In the genomic region with DNA sequence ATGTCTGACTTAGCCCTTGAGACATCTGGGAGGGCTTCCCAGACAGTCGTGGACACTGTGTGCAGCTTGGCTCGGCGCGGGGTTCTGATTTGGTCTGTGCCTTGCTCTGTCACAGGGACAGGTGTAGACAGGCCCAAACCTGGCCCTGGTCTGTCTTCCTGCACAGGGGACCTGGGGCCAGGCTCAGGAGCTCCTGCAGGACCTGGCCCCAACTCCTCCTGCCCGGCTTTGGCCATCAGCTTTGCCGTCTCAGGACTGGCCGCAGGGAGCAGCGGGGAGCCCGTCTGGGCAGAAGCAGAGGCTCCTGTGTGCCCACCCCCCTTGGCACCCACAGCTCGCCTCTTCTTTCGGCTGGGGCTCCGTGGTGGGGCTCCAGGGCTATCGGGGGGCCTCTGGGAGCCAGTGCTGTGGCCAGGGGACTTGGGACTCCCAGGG, we compare ENCODE assay signal across 17 cellular contexts. TPM values are rescaled to one million over a fixed set of nuclear protein-coding genes. Genes with fewer than 3 reads are reported as not detected.
DNase-seq lines count a peak whose midpoint lies in the region; ATAC-seq, FAIRE-seq and TF ChIP-seq lines count a peak whose summit lies in the region.
"Had no signal": no experiment of that assay in that cellular context is flagged by ENCODE, and none has a peak within 500 bp of the region (broad histone marks: within the 10 kb centered on the region; RNA-seq: fewer than 3 reads in every experiment).

No MANE protein-coding gene starts in this region.

- H3K79me1 ChIP-seq in neuronal stem cell (ENCODE audit: low read depth, low read length) = no peaks in the 10 kb centered on the region

- peak overlapping the region; percentile 67 for H2BK15ac ChIP-seq in neuronal stem cell (ENCODE audit: low read length)

- POLR2A ChIA-PET in HepG2 (lab: Yijun Ruan, JAX) = interaction anchor here (1.9 kb wide), 1 partner anchor 13 kb away, joined by 4 read pairs; the partner anchor contains the start of gene PLEKHN1

- no peaks in the 10 kb centered on the region for H3K79me2 ChIP-seq in HepG2 (ENCODE audit: insufficient read depth, low read length)

- no peak overlapping the region for H2BK120ac ChIP-seq in neuronal stem cell (ENCODE audit: low read depth, low read length)

- no peak overlapping the region for H3K14ac ChIP-seq in neuronal stem cell (ENCODE audit: low read length)

- H3K9me3 ChIP-seq in HepG2 (ENCODE audit: low read length) (no peaks in the 10 kb centered on the region), right lobe of liver (no peaks in the 10 kb centered on the region), neuronal stem cell (replicated peaks in 1 of 2; ENCODE audit: control insufficient read depth in 2 of 2, insufficient read depth in 1 of 2, low read depth in 1 of 2, low read length in 2 of 2) (no peaks in the 10 kb centered on the region)

- H3K27ac ChIP-seq in HepG2 (ENCODE audit: extremely low read length, insufficient read depth, low read length) (no peak overlapping the region), right lobe of liver (no peak overlapping the region), neuronal stem cell (replicated peaks; ENCODE audit: low read length) (no peak overlapping the region)
- H3K27ac ChIP-seq: BLaER1 treated with 17β-estradiol and CSF1 and Interleukin-3, amounts not matched to agents 10 nM and 100 nM had no signal

- H3K23ac ChIP-seq in neuronal stem cell (ENCODE audit: low read depth, low read length, poor library complexity) = peak overlapping the region; percentile 50

- no peak for TF ChIP-seq POLR2A in HepG2 (IDR thresholded peaks at IDR 0.05; ENCODE audit: insufficient read depth in 1 of 2, low read depth in 2 of 2, low read length in 2 of 2)
- no peak for TF ChIP-seq POLR2A in right lobe of liver (IDR thresholded peaks at IDR 0.05)

- no CpG with 5 or more reads among the region's 13 CpGs for WGBS in HepG2 (ENCODE audit: low lambda C conversion rate)
- WGBS in right lobe of liver (ENCODE audit: insufficient coverage, low coverage, low lambda C conversion rate, missing lambda C conversion rate) = 78% methylated on average over 3 of the region's 13 CpGs
- no CpG with 5 or more reads among the region's 13 CpGs for WGBS in neuronal stem cell (ENCODE audit: extremely low coverage in 2 of 2, insufficient read length in 2 of 2, insufficient replicate concordance in 1 of 2), 2 donors

- in situ Hi-C loops in HepG2 (cut with HindIII; ENCODE audit: extremely low pct_ligation_motif_present, low pct_unique_long_range_greater_than_20kb) = no loop called here

- H3K4me1 ChIP-seq in HepG2 (ENCODE audit: insufficient read depth, low read length) (peaks cover 55% of the 10 kb centered on the region), right lobe of liver (peaks cover 0 to 6% (median 0%) of the 10 kb centered on the region in 4 donors), neuronal stem cell (ENCODE audit: control insufficient read depth in 2 of 2, insufficient read depth in 1 of 2, low read depth in 1 of 2, low read length in 2 of 2) (peaks cover 0 to 1% of the 10 kb centered on the region in 2 donors)

- peak overlapping the region; percentile 84 for H2AK5ac ChIP-seq in neuronal stem cell (ENCODE audit: low read depth, low read length)

- H3K36me3 ChIP-seq in HepG2 (replicated peaks in 1 of 2; ENCODE audit: control insufficient read depth in 1 of 2, insufficient read depth in 2 of 2, low read length in 2 of 2) = no peaks in the 10 kb centered on the region
- H3K36me3 ChIP-seq in right lobe of liver = no peaks in the 10 kb centered on the region
- H3K36me3 ChIP-seq in neuronal stem cell (replicated peaks in 1 of 2; ENCODE audit: control insufficient read depth in 2 of 2, insufficient read depth in 2 of 2, low read length in 2 of 2) = no peaks in the 10 kb centered on the region
- H3K36me3 ChIP-seq: BLaER1 treated with 17β-estradiol and CSF1 and Interleukin-3, amounts not matched to agents 10 nM and 100 nM had no signal

- no peak for FAIRE-seq in HepG2 (lab: Jason Lieb, UNC)

- H4K20me1 ChIP-seq in HepG2 (ENCODE audit: insufficient read depth, low read length) = no peaks in the 10 kb centered on the region

- H3K4me2 ChIP-seq in HepG2 (ENCODE audit: low read depth, low read length) = peak overlapping the region; percentile 74
- no peak overlapping the region for H3K4me2 ChIP-seq in neuronal stem cell (ENCODE audit: insufficient read depth, low read length, poor library complexity, severe bottlenecking)
- H3K4me2 ChIP-seq: BLaER1 treated with 17β-estradiol and CSF1 and Interleukin-3, amounts not matched to agents 10 nM and 100 nM had no signal

- H2BK5ac ChIP-seq in neuronal stem cell (ENCODE audit: low read length) = no peak overlapping the region

- intact Hi-C loops in HepG2 (cut with micrococcal nuclease; ENCODE audit: unreplicated experiment) = no loop called here
- intact Hi-C loops in right lobe of liver (cut with DNase I) = loop anchor here in 1 of 2 donors (10.0 kb wide), 1 partner anchor 85 kb away; no protein-coding TSS in a partner anchor

- CTCF ChIA-PET in HepG2 (lab: Yijun Ruan, JAX; ENCODE audit: low intra/inter-chr PET ratio, low total read pairs) = no interaction called here

- H4K91ac ChIP-seq in neuronal stem cell (ENCODE audit: low read depth, low read length, poor library complexity) = no peak overlapping the region

- no peak overlapping the region for H2BK12ac ChIP-seq in neuronal stem cell (ENCODE audit: low read length)

- TF ChIP-seq RAD21 in HepG2 (CRISPR knock-in tag; IDR thresholded peaks at IDR 0.05) = no peak

- ATAC-seq in HepG2 (peak; percentile 40), right lobe of liver (no peak), esophagus mucosa (peak; percentile 28), HG03135 (IDR thresholded peaks at IDR 0.05; ENCODE audit: unreplicated experiment) (no peak), GM21381 (IDR thresholded peaks at IDR 0.05; ENCODE audit: unreplicated experiment) (no peak)
- ATAC-seq: Panc1 had no signal

- H2AFZ ChIP-seq in HepG2 (ENCODE audit: low read length) (no peak overlapping the region), neuronal stem cell (ENCODE audit: low read length) (no peak overlapping the region)

- no TSS peak for BruUV-seq in HepG2 (replicated peaks; lab: Mats Ljungman, UMichigan)

- H4K8ac ChIP-seq in neuronal stem cell (ENCODE audit: low read depth, low read length) = no peak overlapping the region

- peak overlapping the region; percentile 49; the same call in 1 of the 2 replicates for H3K9ac ChIP-seq in HepG2 (ENCODE audit: insufficient read depth, low read depth, low read length)
- H3K9ac ChIP-seq in neuronal stem cell (ENCODE audit: low read depth, low read length, poor library complexity) = no peak overlapping the region
- H3K9ac ChIP-seq: BLaER1 treated with 17β-estradiol and CSF1 and Interleukin-3, amounts not matched to agents 10 nM and 100 nM had no signal

- TF ChIP-seq EP300 in HepG2 (IDR thresholded peaks at IDR 0.05; ENCODE audit: low read depth in 2 of 2, low read length in 2 of 2) = no peak
- TF ChIP-seq EP300 in HepG2 (CRISPR knock-in tag; IDR thresholded peaks at IDR 0.05; ENCODE audit: borderline replicate concordance) = no peak

- peaks cover 22 to 50% of the 10 kb centered on the region in 2 experiments for H3K27me3 ChIP-seq in HepG2 (ENCODE audit: control insufficient read depth in 1 of 2, insufficient read depth in 2 of 2, low read length in 2 of 2)
- no peaks in the 10 kb centered on the region for H3K27me3 ChIP-seq in right lobe of liver
- H3K27me3 ChIP-seq in neuronal stem cell (ENCODE audit: control insufficient read depth in 3 of 3, insufficient read depth in 3 of 3, low read depth in 1 of 3, low read length in 3 of 3) = peaks cover 0 to 60% (median 8%) of the 10 kb centered on the region in 3 experiments

- H3K4ac ChIP-seq in neuronal stem cell (ENCODE audit: low read length) = no peak overlapping the region

- H3K4me3 ChIP-seq in HepG2 (replicated peaks in 1 of 3; ENCODE audit: insufficient read depth in 1 of 3, low read depth in 2 of 3, low read length in 3 of 3) (peak overlapping the region; percentile 2 to 70 (median 48); a peak in 4 of 6 replicates), right lobe of liver (no peak overlapping the region), neuronal stem cell (ENCODE audit: low read length in 2 of 2) (no peak overlapping the region)
- H3K4me3 ChIP-seq: BLaER1 treated with 17β-estradiol and CSF1 and Interleukin-3, amounts not matched to agents 10 nM and 100 nM had no signal

- H3K18ac ChIP-seq in neuronal stem cell (ENCODE audit: low read length) = no peak overlapping the region

- DNase-seq in HepG2 (ENCODE audit: low spot score) (no peak), right lobe of liver (no peak), neuronal stem cell (ENCODE audit: low spot score) (no peak)
- no peak for DNase-seq in stimulated activated naive CD4-positive, alpha-beta T cell treated with Interleukin-2 at 50 U/mL for 16 hours (lab: John Stamatoyannopoulos, UW)
- DNase-seq: DMS79 treated with DMSO at 0.1 percent for 48 hours, H7, NCI-H1105, NCI-H2081, NCI-H446 treated with DMSO at 0.1 percent for 48 hours, NCI-H69 had no signal

- TF ChIP-seq CTCF in HepG2 (CRISPR knock-in tag; IDR thresholded peaks at IDR 0.05) (no peak), right lobe of liver (IDR thresholded peaks at IDR 0.05) (no peak)

RNA-seq across cellular contexts. Expression of gene PERM1, which starts 1.7 kb away (rescaled TPM):
- total RNA-seq in HepG2 (2016; rRNA removed; fragmentation: Illumina TruSeq; extraction: Trizol) (0.04 TPM in 1 of 2 replicates, not detected in the other), right lobe of liver (under 1 TPM in 4 of 6 experiments, not detected in 2; 0.18 to 0.46 (median 0.28) TPM), esophagus mucosa (not detected)
- total RNA-seq in HepG2 (2016; cell fraction: cytosol; rRNA removed; fragmentation: Illumina TruSeq; extraction: Trizol; ENCODE audit: low read depth) = not detected in 2 replicates
- total RNA-seq in HepG2 (2016; cell fraction: insoluble cytoplasmic fraction; rRNA removed; fragmentation: Illumina TruSeq; extraction: Trizol) = not detected in 2 replicates
- total RNA-seq in HepG2 (2016; cell fraction: membrane; rRNA removed; fragmentation: Illumina TruSeq; extraction: Trizol) = not detected in 2 replicates
- total RNA-seq in HepG2 (2016; cell fraction: nucleus; rRNA removed; fragmentation: Illumina TruSeq; extraction: Trizol) = not detected in 2 replicates
- polyA plus RNA-seq in HepG2 (2011; rRNA removed) = 0.29 and 0.38 TPM in 2 replicates
- polyA plus RNA-seq in HepG2 (2011; cell fraction: cytosol; rRNA removed) = 0.17 and 0.32 TPM in 2 replicates
- 2.3 and 2.6 TPM in 2 replicates for polyA plus RNA-seq in HepG2 (2011; cell fraction: nucleus; rRNA removed)
- 0.44 TPM in 2 replicates for polyA plus RNA-seq in HepG2 (2012)
- polyA plus RNA-seq in HepG2 (2016; cell fraction: cytosol; fragmentation: Illumina TruSeq; extraction: Trizol; ENCODE audit: low read depth) = not detected in 2 replicates
- not detected in 2 replicates for polyA plus RNA-seq in HepG2 (2016; cell fraction: insoluble cytoplasmic fraction; fragmentation: Illumina TruSeq; extraction: Trizol; ENCODE audit: low read depth)
- not detected in 2 replicates for polyA plus RNA-seq in HepG2 (2016; cell fraction: membrane; fragmentation: Illumina TruSeq; extraction: Trizol; ENCODE audit: low read depth)
- polyA plus RNA-seq in HepG2 (2016; cell fraction: nucleus; fragmentation: Illumina TruSeq; extraction: Trizol; ENCODE audit: insufficient read depth, low read depth) = not detected in 2 replicates
- 0.09 and 2.7 TPM in 2 replicates for polyA minus RNA-seq in HepG2 (2011; rRNA and poly(A)+ RNA removed; ENCODE audit: low replicate concordance)
- polyA minus RNA-seq in HepG2 (2011; cell fraction: cytosol; rRNA and poly(A)+ RNA removed) = 0.44 and 0.59 TPM in 2 replicates
- 0.99 and 1.2 TPM in 2 replicates for polyA minus RNA-seq in HepG2 (2011; cell fraction: nucleus; rRNA and poly(A)+ RNA removed)
- polyA plus RNA-seq in neuronal stem cell (2013, experiment 1 of 2) = not detected
- 0.01 TPM for polyA plus RNA-seq in neuronal stem cell (2013, experiment 2 of 2)
- total RNA-seq: A673; CD8-positive, alpha-beta memory T cell; H7 had no signal
- polyA plus RNA-seq: CD8-positive, alpha-beta memory T cell had no signal

RNA-seq across cellular contexts. Expression of gene PLEKHN1, which starts 13.9 kb away (rescaled TPM):
- 0.21 and 0.42 TPM in 2 replicates for total RNA-seq in HepG2 (2016; rRNA removed; fragmentation: Illumina TruSeq; extraction: Trizol)
- total RNA-seq in HepG2 (2016; cell fraction: cytosol; rRNA removed; fragmentation: Illumina TruSeq; extraction: Trizol; ENCODE audit: low read depth) = not detected in 2 replicates
- total RNA-seq in HepG2 (2016; cell fraction: insoluble cytoplasmic fraction; rRNA removed; fragmentation: Illumina TruSeq; extraction: Trizol) = 0.31 and 0.48 TPM in 2 replicates
- total RNA-seq in HepG2 (2016; cell fraction: membrane; rRNA removed; fragmentation: Illumina TruSeq; extraction: Trizol) = 0.15 and 0.17 TPM in 2 replicates
- 0.59 and 0.63 TPM in 2 replicates for total RNA-seq in HepG2 (2016; cell fraction: nucleus; rRNA removed; fragmentation: Illumina TruSeq; extraction: Trizol)
- polyA plus RNA-seq in HepG2 (2011; rRNA removed) = 0.58 and 0.59 TPM in 2 replicates
- 0.13 and 0.23 TPM in 2 replicates for polyA plus RNA-seq in HepG2 (2011; cell fraction: cytosol; rRNA removed)
- 13.2 and 15.5 TPM in 2 replicates for polyA plus RNA-seq in HepG2 (2011; cell fraction: nucleus; rRNA removed)
- 0.51 and 0.55 TPM in 2 replicates for polyA plus RNA-seq in HepG2 (2012)
- 0.05 and 0.09 TPM in 2 replicates for polyA plus RNA-seq in HepG2 (2016; cell fraction: cytosol; fragmentation: Illumina TruSeq; extraction: Trizol; ENCODE audit: low read depth)
- polyA plus RNA-seq in HepG2 (2016; cell fraction: insoluble cytoplasmic fraction; fragmentation: Illumina TruSeq; extraction: Trizol; ENCODE audit: low read depth) = 0.29 and 0.48 TPM in 2 replicates
- polyA plus RNA-seq in HepG2 (2016; cell fraction: membrane; fragmentation: Illumina TruSeq; extraction: Trizol; ENCODE audit: low read depth) = 0.13 and 0.29 TPM in 2 replicates
- 2.6 and 2.7 TPM in 2 replicates for polyA plus RNA-seq in HepG2 (2016; cell fraction: nucleus; fragmentation: Illumina TruSeq; extraction: Trizol; ENCODE audit: insufficient read depth, low read depth)
- polyA minus RNA-seq in HepG2 (2011; rRNA and poly(A)+ RNA removed; ENCODE audit: low replicate concordance) = 0.26 and 0.54 TPM in 2 replicates
- polyA minus RNA-seq in HepG2 (2011; cell fraction: cytosol; rRNA and poly(A)+ RNA removed) = 0.53 TPM in 1 of 2 replicates, not detected in the other
- 1.8 and 1.9 TPM in 2 replicates for polyA minus RNA-seq in HepG2 (2011; cell fraction: nucleus; rRNA and poly(A)+ RNA removed)
- total RNA-seq in right lobe of liver = 1 to 10 TPM in 1 of 6 experiments, under 1 TPM in 4, not detected in 1; 0.11 to 2.4 (median 0.26) TPM
- 26.4 TPM for total RNA-seq in esophagus mucosa
- 0.07 TPM for polyA plus RNA-seq in neuronal stem cell (2013, experiment 1 of 2)
- 0.03 TPM for polyA plus RNA-seq in neuronal stem cell (2013, experiment 2 of 2)
- total RNA-seq: A673 had no signal

RNA-seq across cellular contexts. Expression of gene HES4, which starts 19.7 kb away (rescaled TPM):
- 4.4 and 8.8 TPM in 2 replicates for total RNA-seq in HepG2 (2016; rRNA removed; fragmentation: Illumina TruSeq; extraction: Trizol)
- 16.5 and 25.5 TPM in 2 replicates for total RNA-seq in HepG2 (2016; cell fraction: cytosol; rRNA removed; fragmentation: Illumina TruSeq; extraction: Trizol; ENCODE audit: low read depth)
- total RNA-seq in HepG2 (2016; cell fraction: insoluble cytoplasmic fraction; rRNA removed; fragmentation: Illumina TruSeq; extraction: Trizol) = 3.4 and 7.9 TPM in 2 replicates
- 13.5 and 18.3 TPM in 2 replicates for total RNA-seq in HepG2 (2016; cell fraction: membrane; rRNA removed; fragmentation: Illumina TruSeq; extraction: Trizol)
- total RNA-seq in HepG2 (2016; cell fraction: nucleus; rRNA removed; fragmentation: Illumina TruSeq; extraction: Trizol) = 6.5 and 8.0 TPM in 2 replicates
- polyA plus RNA-seq in HepG2 (2011; rRNA removed) = 10.6 and 17.6 TPM in 2 replicates
- polyA plus RNA-seq in HepG2 (2011; cell fraction: cytosol; rRNA removed) = 11.6 and 28.6 TPM in 2 replicates
- polyA plus RNA-seq in HepG2 (2011; cell fraction: nucleus; rRNA removed) = 190 and 210 TPM in 2 replicates
- 4.3 and 7.0 TPM in 2 replicates for polyA plus RNA-seq in HepG2 (2012)
- polyA plus RNA-seq in HepG2 (2016; cell fraction: cytosol; fragmentation: Illumina TruSeq; extraction: Trizol; ENCODE audit: low read depth) = 17.0 and 22.1 TPM in 2 replicates
- 4.5 and 6.0 TPM in 2 replicates for polyA plus RNA-seq in HepG2 (2016; cell fraction: insoluble cytoplasmic fraction; fragmentation: Illumina TruSeq; extraction: Trizol; ENCODE audit: low read depth)
- 10.6 and 11.4 TPM in 2 replicates for polyA plus RNA-seq in HepG2 (2016; cell fraction: membrane; fragmentation: Illumina TruSeq; extraction: Trizol; ENCODE audit: low read depth)
- polyA plus RNA-seq in HepG2 (2016; cell fraction: nucleus; fragmentation: Illumina TruSeq; extraction: Trizol; ENCODE audit: insufficient read depth, low read depth) = 16.1 and 18.4 TPM in 2 replicates
- 2.2 and 6.1 TPM in 2 replicates for polyA minus RNA-seq in HepG2 (2011; rRNA and poly(A)+ RNA removed; ENCODE audit: low replicate concordance)
- 6.4 and 8.5 TPM in 2 replicates for polyA minus RNA-seq in HepG2 (2011; cell fraction: cytosol; rRNA and poly(A)+ RNA removed)
- 4.6 and 8.9 TPM in 2 replicates for polyA minus RNA-seq in HepG2 (2011; cell fraction: nucleus; rRNA and poly(A)+ RNA removed)
- total RNA-seq in right lobe of liver = 10 to 100 TPM in 2 of 6 experiments, 1 to 10 TPM in 4; 1.6 to 21.5 (median 5.2) TPM
- 15.7 TPM for total RNA-seq in esophagus mucosa
- 312 TPM for polyA plus RNA-seq in neuronal stem cell (2013, experiment 1 of 2)
- 285 TPM for polyA plus RNA-seq in neuronal stem cell (2013, experiment 2 of 2)
- polyA plus RNA-seq: CD8-positive, alpha-beta memory T cell had no signal

RNA-seq across cellular contexts. Expression of gene KLHL17, which starts 19.8 kb away (rescaled TPM):
- total RNA-seq in HepG2 (2016; rRNA removed; fragmentation: Illumina TruSeq; extraction: Trizol) (2.8 and 9.3 TPM in 2 replicates), right lobe of liver (1 to 10 TPM; 1.9 to 6.7 (median 4.3) TPM), esophagus mucosa (5.8 TPM)
- 4.5 and 5.0 TPM in 2 replicates for total RNA-seq in HepG2 (2016; cell fraction: cytosol; rRNA removed; fragmentation: Illumina TruSeq; extraction: Trizol; ENCODE audit: low read depth)
- total RNA-seq in HepG2 (2016; cell fraction: insoluble cytoplasmic fraction; rRNA removed; fragmentation: Illumina TruSeq; extraction: Trizol) = 2.4 and 10.3 TPM in 2 replicates
- 2.6 and 2.8 TPM in 2 replicates for total RNA-seq in HepG2 (2016; cell fraction: membrane; rRNA removed; fragmentation: Illumina TruSeq; extraction: Trizol)
- 14.8 and 15.9 TPM in 2 replicates for total RNA-seq in HepG2 (2016; cell fraction: nucleus; rRNA removed; fragmentation: Illumina TruSeq; extraction: Trizol)
- 24.7 and 31.4 TPM in 2 replicates for polyA plus RNA-seq in HepG2 (2011; rRNA removed)
- polyA plus RNA-seq in HepG2 (2011; cell fraction: cytosol; rRNA removed) = 6.8 and 12.3 TPM in 2 replicates
- 590 and 778 TPM in 2 replicates for polyA plus RNA-seq in HepG2 (2011; cell fraction: nucleus; rRNA removed)
- 11.7 and 19.1 TPM in 2 replicates for polyA plus RNA-seq in HepG2 (2012)
- polyA plus RNA-seq in HepG2 (2016; cell fraction: cytosol; fragmentation: Illumina TruSeq; extraction: Trizol; ENCODE audit: low read depth) = 1.1 and 1.3 TPM in 2 replicates
- 3.4 and 3.7 TPM in 2 replicates for polyA plus RNA-seq in HepG2 (2016; cell fraction: insoluble cytoplasmic fraction; fragmentation: Illumina TruSeq; extraction: Trizol; ENCODE audit: low read depth)
- polyA plus RNA-seq in HepG2 (2016; cell fraction: membrane; fragmentation: Illumina TruSeq; extraction: Trizol; ENCODE audit: low read depth) = 1.9 and 2.4 TPM in 2 replicates
- 71.9 and 74.8 TPM in 2 replicates for polyA plus RNA-seq in HepG2 (2016; cell fraction: nucleus; fragmentation: Illumina TruSeq; extraction: Trizol; ENCODE audit: insufficient read depth, low read depth)
- 4.3 and 19.5 TPM in 2 replicates for polyA minus RNA-seq in HepG2 (2011; rRNA and poly(A)+ RNA removed; ENCODE audit: low replicate concordance)
- polyA minus RNA-seq in HepG2 (2011; cell fraction: cytosol; rRNA and poly(A)+ RNA removed) = 4.6 and 4.9 TPM in 2 replicates
- polyA minus RNA-seq in HepG2 (2011; cell fraction: nucleus; rRNA and poly(A)+ RNA removed) = 24.9 and 31.0 TPM in 2 replicates
- 22.0 TPM for polyA plus RNA-seq in neuronal stem cell (2013, experiment 1 of 2)
- polyA plus RNA-seq in neuronal stem cell (2013, experiment 2 of 2) = 20.9 TPM

RNA-seq across cellular contexts. Expression of gene NOC2L, which starts 21.1 kb away (rescaled TPM):
- total RNA-seq in HepG2 (2016; rRNA removed; fragmentation: Illumina TruSeq; extraction: Trizol) (91.6 and 103 TPM in 2 replicates), right lobe of liver (10 to 100 TPM; 28.9 to 36.8 (median 30.2) TPM), esophagus mucosa (68.1 TPM)
- total RNA-seq in HepG2 (2016; cell fraction: cytosol; rRNA removed; fragmentation: Illumina TruSeq; extraction: Trizol; ENCODE audit: low read depth) = 14.1 and 16.1 TPM in 2 replicates
- total RNA-seq in HepG2 (2016; cell fraction: insoluble cytoplasmic fraction; rRNA removed; fragmentation: Illumina TruSeq; extraction: Trizol) = 81.2 and 109 TPM in 2 replicates
- 22.9 and 27.1 TPM in 2 replicates for total RNA-seq in HepG2 (2016; cell fraction: membrane; rRNA removed; fragmentation: Illumina TruSeq; extraction: Trizol)
- total RNA-seq in HepG2 (2016; cell fraction: nucleus; rRNA removed; fragmentation: Illumina TruSeq; extraction: Trizol) = 53.2 and 63.8 TPM in 2 replicates
- polyA plus RNA-seq in HepG2 (2011; rRNA removed) = 32.0 and 40.5 TPM in 2 replicates
- polyA plus RNA-seq in HepG2 (2011; cell fraction: cytosol; rRNA removed) = 33.6 and 44.6 TPM in 2 replicates
- polyA plus RNA-seq in HepG2 (2011; cell fraction: nucleus; rRNA removed) = 85.2 and 96.0 TPM in 2 replicates
- 41.8 and 44.3 TPM in 2 replicates for polyA plus RNA-seq in HepG2 (2012)
- 5.1 and 6.4 TPM in 2 replicates for polyA plus RNA-seq in HepG2 (2016; cell fraction: cytosol; fragmentation: Illumina TruSeq; extraction: Trizol; ENCODE audit: low read depth)
- polyA plus RNA-seq in HepG2 (2016; cell fraction: insoluble cytoplasmic fraction; fragmentation: Illumina TruSeq; extraction: Trizol; ENCODE audit: low read depth) = 69.1 and 81.1 TPM in 2 replicates
- polyA plus RNA-seq in HepG2 (2016; cell fraction: membrane; fragmentation: Illumina TruSeq; extraction: Trizol; ENCODE audit: low read depth) = 9.8 and 11.1 TPM in 2 replicates
- 108 and 110 TPM in 2 replicates for polyA plus RNA-seq in HepG2 (2016; cell fraction: nucleus; fragmentation: Illumina TruSeq; extraction: Trizol; ENCODE audit: insufficient read depth, low read depth)
- polyA minus RNA-seq in HepG2 (2011; rRNA and poly(A)+ RNA removed; ENCODE audit: low replicate concordance) = 118 and 166 TPM in 2 replicates
- polyA minus RNA-seq in HepG2 (2011; cell fraction: cytosol; rRNA and poly(A)+ RNA removed) = 43.1 and 44.0 TPM in 2 replicates
- 18.8 and 20.1 TPM in 2 replicates for polyA minus RNA-seq in HepG2 (2011; cell fraction: nucleus; rRNA and poly(A)+ RNA removed)
- 33.5 TPM for polyA plus RNA-seq in neuronal stem cell (2013, experiment 1 of 2)
- 32.6 TPM for polyA plus RNA-seq in neuronal stem cell (2013, experiment 2 of 2)

Comparison
In these comparisons a context has a peak if more than half of its experiments do, and no peak if none do; other contexts are left out.
1. ATAC-seq: peak in HepG2 (single experiment) and esophagus mucosa (single experiment); none in right lobe of liver (0 of 4), HG03135 (single experiment) and GM21381 (single experiment).
2. H3K4me3 ChIP-seq: peak in HepG2 (3 of 3); none in right lobe of liver (0 of 3) and neuronal stem cell (0 of 2).